30 cellular contexts compared by ENCODE assay signal in genomic region chr11:44346983-44347382, GRCh38. TPM values are rescaled to one million over a fixed set of nuclear protein-coding genes. Genes with fewer than 3 reads are reported as not detected.
"Had no signal": no experiment of that assay in that cellular context is flagged by ENCODE, and none has a peak within 500 bp of the region (broad histone marks: within the 10 kb centered on the region; RNA-seq: fewer than 3 reads in every experiment).

No MANE protein-coding gene starts in this region.

- ATAC-seq: naive thymus-derived CD8-positive, alpha-beta T cell; pancreas; psoas muscle; stimulated activated effector memory CD8-positive, alpha-beta T cell treated with anti-CD3 and anti-CD28 coated beads, Interleukin-12 subunit alpha, Interleukin-12 subunit beta, amount 100 ng/mL, for 72 hours; stimulated activated naive B cell treated with anti-CD40 and anti-IgM and Interleukin-4, amounts not matched to agents 10 μg/mL and 1 μg/mL and 100 μg/mL, for 72 hours had no signal

- H3K36me3 ChIP-seq: neutrophil, pancreas, right lobe of liver, sigmoid colon, stomach, thoracic aorta, thyroid gland, tibial nerve, upper lobe of left lung, vagina had no signal

- H3K27ac ChIP-seq: neutrophil, pancreas, psoas muscle, right lobe of liver, sigmoid colon, stomach, thoracic aorta, thyroid gland, tibial nerve, upper lobe of left lung, vagina had no signal

- H3K4me3 ChIP-seq: pancreas, psoas muscle, right lobe of liver, sigmoid colon, stomach, thoracic aorta, thyroid gland, tibial nerve, upper lobe of left lung, vagina had no signal

- H3K9me3 ChIP-seq: neutrophil, pancreas, psoas muscle, right lobe of liver, sigmoid colon, stomach, thoracic aorta, thyroid gland, tibial nerve, upper lobe of left lung, vagina had no signal

- H3K27me3 ChIP-seq: pancreas, right lobe of liver, thyroid gland, tibial nerve, upper lobe of left lung, vagina had no signal

- H3K4me1 ChIP-seq: pancreas, psoas muscle, right lobe of liver, sigmoid colon, stomach, thyroid gland, tibial nerve, upper lobe of left lung, vagina had no signal

- DNase-seq: naive thymus-derived CD8-positive, alpha-beta T cell; nephron progenitor cell; nucleus accumbens; pancreas; psoas muscle; right cardiac atrium; right lobe of liver; sigmoid colon; stimulated activated CD4-positive, alpha-beta T cell treated with anti-CD3 and anti-CD28 coated beads, Interleukin-15, amount 100 ng/mL, for 24 hours; stimulated activated CD4-positive, alpha-beta T cell treated with anti-CD3 and anti-CD28 coated beads, Interleukin-2, amount 100 ng/mL, for 24 hours; stimulated activated CD4-positive, alpha-beta T cell treated with anti-CD3 and anti-CD28 coated beads, Interleukin-2, amount 100 ng/mL, for 48 hours; stimulated activated CD4-positive, alpha-beta T cell treated with anti-CD3 and anti-CD28 coated beads, Interleukin-4, amount 100 ng/mL, for 24 hours; stimulated activated naive B cell treated with anti-CD40 and anti-IgM and Interleukin-4, amounts not matched to agents 10 μg/mL and 1 μg/mL and 100 μg/mL, for 72 hours; stimulated activated naive CD4-positive, alpha-beta T cell treated with Interleukin-2 at 50 U/mL for 16 hours; stomach; thyroid gland; trophoblast cell; upper lobe of left lung had no signal

- FAIRE-seq: pancreas, small intestine, urothelium cell line had no signal

RNA-seq across cellular contexts. Expression of gene ALX4, which starts 37.0 kb away (rescaled TPM):
- total RNA-seq: naive thymus-derived CD8-positive, alpha-beta T cell; natural killer cell treated with Interleukin-12 subunit alpha and Interleukin-12 subunit beta and Interleukin-15 and Interleukin-18, amount 100 ng/mL, for 72 hours; osteocyte; progenitor cell of endocrine pancreas; renal cortical epithelial cell; right cardiac atrium; right lobe of liver; sigmoid colon; stomach; thoracic aorta; upper lobe of left lung; ureter; vagina had no signal
- polyA plus RNA-seq: naive thymus-derived CD8-positive, alpha-beta T cell; sigmoid colon; small intestine; stomach had no signal
